In genomic region chr2:71759056-71759455, GRCh38 we compare ENCODE assay signal across 17 cellular contexts.
A peak's percentile ranks its signal among the peaks of the same experiment; 100 is the strongest.
DNase-seq lines count a peak whose midpoint lies in the region; ATAC-seq, FAIRE-seq and TF ChIP-seq lines count a peak whose summit lies in the region.
"Had no signal": no experiment of that assay in that cellular context is flagged by ENCODE, and none has a peak within 500 bp of the region (broad histone marks: within the 10 kb centered on the region; RNA-seq: fewer than 3 reads in every experiment).

No MANE protein-coding gene starts in this region.

- WGBS in A549 (ENCODE audit: missing lambda C conversion rate) = 56% methylated on average over 6 of the region's 6 CpGs

- no peak overlapping the region for H3K4me2 ChIP-seq in A549

- H3K9me3 Mint-ChIP-seq in natural killer cell = no peaks in the 10 kb centered on the region

- no peaks in the 10 kb centered on the region for H3K9me3 ChIP-seq in A549

- H3K36me3 Mint-ChIP-seq in natural killer cell = no peaks in the 10 kb centered on the region

- H3K4me1 ChIP-seq in A549 = peaks cover 5% of the 10 kb centered on the region; the same call in 1 of the 3 replicates

- CTCF ChIA-PET in A549 (lab: Yijun Ruan, JAX) = interaction anchor here (0.6 kb wide), 1 partner anchor 20 kb away, joined by 4 read pairs; no protein-coding TSS in a partner anchor

- TF ChIP-seq EP300 in A549 (IDR thresholded peaks at IDR 0.05) = no peak

- no peaks in the 10 kb centered on the region for H3K4me1 Mint-ChIP-seq in natural killer cell

- H3K4me3 ChIP-seq in A549 (no peak overlapping the region), astrocyte of the spinal cord (ENCODE audit: low read depth, low read length) (no peak overlapping the region)

- H3K27ac Mint-ChIP-seq in natural killer cell = no peak overlapping the region

- no peak for TF ChIP-seq POLR2A in A549 (IDR thresholded peaks at IDR 0.05; ENCODE audit: low read length)

- peak; percentile 61 for FAIRE-seq in A549 (lab: Jason Lieb, UNC)
- FAIRE-seq: A204.1, GM19239, H54 had no signal

- TF ChIP-seq RAD21 in A549 (conservative IDR thresholded peaks at IDR 0.05 in 1 of 2, IDR thresholded peaks at IDR 0.05 in 1 of 2) = no peak

- peaks cover 0 to 11% of the 10 kb centered on the region in 2 donors for H3K27me3 Mint-ChIP-seq in natural killer cell (ENCODE audit: low read depth in 2 of 2)

- TF ChIP-seq CTCF in A549 (IDR thresholded peaks at IDR 0.05) (no peak), astrocyte of the spinal cord (IDR thresholded peaks at IDR 0.05; ENCODE audit: low read depth, low read length) (no peak), GM13976 (IDR thresholded peaks at IDR 0.05; ENCODE audit: borderline replicate concordance, control extremely low read depth, extremely low read depth, insufficient read depth, missing control alignments) (no peak), natural killer cell (IDR thresholded peaks at IDR 0.05) (no peak)

- no peak overlapping the region for H3K27ac ChIP-seq in A549
- H3K27ac ChIP-seq: C4-2B had no signal

- in situ Hi-C loops in astrocyte of the spinal cord (cut with HindIII; ENCODE audit: low sequenced_read_pairs) = no loop called here
- in situ Hi-C loops in GM13976 (cut with MboI; ENCODE audit: low sequenced_read_pairs, unreplicated experiment) = no loop called here

- POLR2A ChIA-PET in A549 (lab: Yijun Ruan, JAX) = no interaction called here

- H3K4me3 Mint-ChIP-seq in natural killer cell = no peak overlapping the region

- ATAC-seq in A549 (no peak), natural killer cell (no peak), HG02973 (IDR thresholded peaks at IDR 0.05; ENCODE audit: unreplicated experiment) (no peak)

- intact Hi-C loops in natural killer cell (cut with micrococcal nuclease) = no loop called here

- DNase-seq in A549 (ENCODE audit: low read depth in 1 of 2, low spot score in 1 of 2) (no peak), EL (peak; percentile 70), astrocyte of the spinal cord (ENCODE audit: low read depth, low spot score) (peak; percentile 47), islet precursor cell (peak; percentile 18), GM13976 (ENCODE audit: low spot score) (no peak), natural killer cell (no peak)
- DNase-seq: MM.1S, NCI-H1105, NCI-H1694, NCI-H345, NCI-H526, SHP77 treated with DMSO at 0.1 percent for 48 hours had no signal

TF ChIP-seq in A549, 52 proteins besides CTCF, POLR2A, EP300 and RAD21:
- no peak for TF ChIP-seq ZSCAN20 (CRISPR knock-in tag; IDR thresholded peaks at IDR 0.05)
- no peak for TF ChIP-seq JUN (IDR thresholded peaks at IDR 0.05)
- no peak for TF ChIP-seq HEYL (CRISPR knock-in tag; IDR thresholded peaks at IDR 0.05)
- TF ChIP-seq, protein P1, sequence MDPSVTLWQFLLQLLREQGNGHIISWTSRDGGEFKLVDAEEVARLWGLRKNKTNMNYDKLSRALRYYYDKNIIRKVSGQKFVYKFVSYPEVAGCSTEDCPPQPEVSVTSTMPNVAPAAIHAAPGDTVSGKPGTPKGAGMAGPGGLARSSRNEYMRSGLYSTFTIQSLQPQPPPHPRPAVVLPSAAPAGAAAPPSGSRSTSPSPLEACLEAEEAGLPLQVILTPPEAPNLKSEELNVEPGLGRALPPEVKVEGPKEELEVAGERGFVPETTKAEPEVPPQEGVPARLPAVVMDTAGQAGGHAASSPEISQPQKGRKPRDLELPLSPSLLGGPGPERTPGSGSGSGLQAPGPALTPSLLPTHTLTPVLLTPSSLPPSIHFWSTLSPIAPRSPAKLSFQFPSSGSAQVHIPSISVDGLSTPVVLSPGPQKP (IDR thresholded peaks at IDR 0.05; ENCODE audit: low read depth, low read length) = no peak
- no peak for TF ChIP-seq HOXA7 (CRISPR knock-in tag; IDR thresholded peaks at IDR 0.05)
- no peak for TF ChIP-seq SMC3 (IDR thresholded peaks at IDR 0.05)

Comparison
In these comparisons a context has a peak if more than half of its experiments do, and no peak if none do; other contexts are left out.
1. DNase-seq: peak in EL (single experiment), astrocyte of the spinal cord (single experiment) and islet precursor cell (single experiment); none in A549 (0 of 2), GM13976 (single experiment) and natural killer cell (single experiment).